In the genomic region with DNA sequence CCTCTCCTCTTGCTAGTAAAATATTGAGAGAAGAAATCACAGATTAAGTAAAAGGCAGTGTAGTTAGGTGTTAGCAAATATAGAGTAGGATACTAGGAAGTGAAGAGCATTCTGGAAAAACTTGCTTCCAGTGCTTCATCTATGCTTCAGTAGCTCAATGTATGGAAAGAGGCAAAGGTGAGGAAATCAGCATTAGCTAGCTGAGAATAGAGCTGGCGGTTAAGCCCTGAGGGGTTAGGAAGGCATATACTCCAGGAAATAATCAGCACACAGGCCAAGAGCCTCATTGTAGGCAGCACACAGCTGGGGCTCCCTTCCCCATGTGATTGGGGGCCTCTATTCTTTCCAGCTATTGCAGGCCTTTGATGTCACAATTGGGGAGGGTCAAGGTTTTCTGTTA, we compare ENCODE assay signal across 18 cellular contexts. TPM values are rescaled to one million over a fixed set of nuclear protein-coding genes. Genes with fewer than 3 reads are reported as not detected.
A peak's percentile ranks its signal among the peaks of the same experiment; 100 is the strongest.
DNase-seq lines count a peak whose midpoint lies in the region; ATAC-seq and TF ChIP-seq lines count a peak whose summit lies in the region.
"Had no signal": no experiment of that assay in that cellular context is flagged by ENCODE, and none has a peak within 500 bp of the region (broad histone marks: within the 10 kb centered on the region; RNA-seq: fewer than 3 reads in every experiment).

No MANE protein-coding gene starts in this region.

- H3K4me1 Mint-ChIP-seq in activated CD8-positive, alpha-beta T cell treated with anti-CD3 and anti-CD28 coated beads for 36 hours (ENCODE audit: low read depth) = no peaks in the 10 kb centered on the region
- no peaks in the 10 kb centered on the region for H3K4me1 Mint-ChIP-seq in activated CD8-positive, alpha-beta T cell treated with anti-CD3 and anti-CD28 coated beads, Interleukin-2, amount 10 ng/mL, durations not matched to agents 7 days and 5 days (ENCODE audit: low read depth)
- H3K4me1 Mint-ChIP-seq in CD8-positive, alpha-beta T cell (ENCODE audit: low read depth) = no peaks in the 10 kb centered on the region
- H3K4me1 Mint-ChIP-seq in MCF 10A (ENCODE audit: insufficient read depth, unreplicated experiment) = peaks cover under 1% of the 10 kb centered on the region

- TF ChIP-seq POLR2A in transverse colon (IDR thresholded peaks at IDR 0.05) = no peak

- no peaks in the 10 kb centered on the region for H3K9me3 Mint-ChIP-seq in activated CD8-positive, alpha-beta T cell treated with anti-CD3 and anti-CD28 coated beads for 36 hours
- H3K9me3 Mint-ChIP-seq in activated CD8-positive, alpha-beta T cell treated with anti-CD3 and anti-CD28 coated beads, Interleukin-2, amount 10 ng/mL, durations not matched to agents 7 days and 5 days (ENCODE audit: insufficient read depth) = no peaks in the 10 kb centered on the region
- H3K9me3 Mint-ChIP-seq in CD8-positive, alpha-beta T cell = no peaks in the 10 kb centered on the region
- no peaks in the 10 kb centered on the region for H3K9me3 Mint-ChIP-seq in MCF 10A (ENCODE audit: unreplicated experiment)
- H3K9me3 Mint-ChIP-seq: CD4-positive, CD25-positive, alpha-beta regulatory T cell had no signal

- POLR2A ChIA-PET in activated CD8-positive, alpha-beta T cell treated with anti-CD3 and anti-CD28 coated beads for 36 hours (lab: Charles Lee) = interaction anchor here (0.9 to 5.1 kb wide), 2 partner anchors 10 to 11 kb away, joined by 3 to 38 read pairs; no protein-coding TSS in a partner anchor
- POLR2A ChIA-PET in activated CD8-positive, alpha-beta T cell treated with anti-CD3 and anti-CD28 coated beads, Interleukin-2, amount 10 ng/mL, durations not matched to agents 7 days and 5 days (lab: Charles Lee) = no interaction called here
- POLR2A ChIA-PET in CD8-positive, alpha-beta T cell (lab: Charles Lee) = no interaction called here
- POLR2A ChIA-PET in Panc1 (lab: Charles Lee) = no interaction called here
- POLR2A ChIA-PET in MCF 10A (lab: Yijun Ruan, JAX) = interaction anchor here (1.1 kb wide), 1 partner anchor 15 kb away, joined by 3 read pairs; no protein-coding TSS in a partner anchor

- DNase-seq in activated CD8-positive, alpha-beta T cell treated with anti-CD3 and anti-CD28 coated beads for 36 hours = no peak
- no peak for DNase-seq in activated CD8-positive, alpha-beta T cell treated with anti-CD3 and anti-CD28 coated beads, Interleukin-2, amount 10 ng/mL, durations not matched to agents 7 days and 5 days
- DNase-seq in CD8-positive, alpha-beta T cell = no peak
- DNase-seq in Panc1 (ENCODE audit: low read depth, low spot score) (no peak), MCF 10A (ENCODE audit: unreplicated experiment) (no peak), transverse colon (no peak)
- no peak for DNase-seq in stimulated activated CD4-positive, alpha-beta T cell treated with anti-CD3 and anti-CD28 coated beads, Interleukin-2, amount 100 ng/mL, for 48 hours
- DNase-seq: 8988T; AML-193; CD4-positive, CD25-positive, alpha-beta regulatory T cell; DMS153; DMS79 treated with DMSO at 0.1 percent for 48 hours; EL; GM23248 had no signal

- H3K36me3 ChIP-seq in CD8-positive, alpha-beta T cell (ENCODE audit: insufficient read depth, low read length) = no peaks in the 10 kb centered on the region
- peaks cover 50% of the 10 kb centered on the region for H3K36me3 ChIP-seq in Panc1 (ENCODE audit: control insufficient read depth, insufficient read depth, low read length)
- H3K36me3 ChIP-seq in transverse colon = no peaks in the 10 kb centered on the region

- in situ Hi-C loops in Panc1 (cut with HindIII; ENCODE audit: low pct_unique_long_range_greater_than_20kb, low sequenced_read_pairs) (no loop called here), transverse colon (cut with MboI; ENCODE audit: low pct_ligation_motif_present in 1 of 4, low pct_unique_long_range_greater_than_20kb in 1 of 4, low sequenced_read_pairs in 3 of 4) (loop anchor here in 2 of 4 donors (25.0 kb wide), 1 partner anchor 294 kb away; no protein-coding TSS in a partner anchor)

- no peak overlapping the region for H3K4me3 ChIP-seq in CD8-positive, alpha-beta T cell (ENCODE audit: low read depth, low read length)
- H3K4me3 ChIP-seq in Panc1 (ENCODE audit: low read depth in 2 of 2, low read length in 2 of 2) (no peak overlapping the region), transverse colon (no peak overlapping the region)
- H3K4me3 ChIP-seq: BLaER1 treated with 17β-estradiol and CSF1 and Interleukin-3, amounts not matched to agents 10 nM and 100 nM; GM23248 had no signal

- no peaks in the 10 kb centered on the region for H3K9me3 ChIP-seq in CD8-positive, alpha-beta T cell (ENCODE audit: low read length)
- H3K9me3 ChIP-seq in Panc1 (ENCODE audit: control insufficient read depth, insufficient read depth, low read depth, low read length) (no peaks in the 10 kb centered on the region), transverse colon (no peaks in the 10 kb centered on the region)
- H3K9me3 ChIP-seq: BLaER1 treated with 17β-estradiol and CSF1 and Interleukin-3, amounts not matched to agents 10 nM and 100 nM had no signal

- no peak overlapping the region for H3K27ac ChIP-seq in CD8-positive, alpha-beta T cell (ENCODE audit: low read depth, low read length)
- H3K27ac ChIP-seq in Panc1 (ENCODE audit: low read length) = 0 out of 2 replicates have a peak overlapping the region, but pooled peaks have one; percentile 23
- no peak overlapping the region for H3K27ac ChIP-seq in transverse colon
- H3K27ac ChIP-seq: BLaER1 treated with 17β-estradiol and CSF1 and Interleukin-3, amounts not matched to agents 10 nM and 100 nM; GM23248; HL-60 had no signal

- TF ChIP-seq CTCF in activated CD8-positive, alpha-beta T cell treated with anti-CD3 and anti-CD28 coated beads for 36 hours (IDR thresholded peaks at IDR 0.05) = no peak
- no peak for TF ChIP-seq CTCF in CD8-positive, alpha-beta T cell (IDR thresholded peaks at IDR 0.05)
- TF ChIP-seq CTCF in Panc1 (IDR thresholded peaks at IDR 0.05) (no peak), MCF 10A (IDR thresholded peaks at IDR 0.05; ENCODE audit: unreplicated experiment) (no peak), transverse colon (IDR thresholded peaks at IDR 0.05) (no peak)

- H3K27me3 Mint-ChIP-seq in activated CD8-positive, alpha-beta T cell treated with anti-CD3 and anti-CD28 coated beads for 36 hours = no peaks in the 10 kb centered on the region
- no peaks in the 10 kb centered on the region for H3K27me3 Mint-ChIP-seq in activated CD8-positive, alpha-beta T cell treated with anti-CD3 and anti-CD28 coated beads, Interleukin-2, amount 10 ng/mL, durations not matched to agents 7 days and 5 days (ENCODE audit: low read depth)
- no peaks in the 10 kb centered on the region for H3K27me3 Mint-ChIP-seq in CD8-positive, alpha-beta T cell (ENCODE audit: low read depth)
- no peaks in the 10 kb centered on the region for H3K27me3 Mint-ChIP-seq in MCF 10A (ENCODE audit: insufficient read depth, unreplicated experiment)
- H3K27me3 Mint-ChIP-seq: CD4-positive, CD25-positive, alpha-beta regulatory T cell had no signal

- no peak overlapping the region for H3K4me3 Mint-ChIP-seq in activated CD8-positive, alpha-beta T cell treated with anti-CD3 and anti-CD28 coated beads for 36 hours
- no peak overlapping the region for H3K4me3 Mint-ChIP-seq in activated CD8-positive, alpha-beta T cell treated with anti-CD3 and anti-CD28 coated beads, Interleukin-2, amount 10 ng/mL, durations not matched to agents 7 days and 5 days
- H3K4me3 Mint-ChIP-seq in CD8-positive, alpha-beta T cell = no peak overlapping the region
- H3K4me3 Mint-ChIP-seq in MCF 10A (ENCODE audit: unreplicated experiment) = no peak overlapping the region
- H3K4me3 Mint-ChIP-seq: CD4-positive, CD25-positive, alpha-beta regulatory T cell had no signal

- TF ChIP-seq EP300 in transverse colon (IDR thresholded peaks at IDR 0.05; ENCODE audit: low read depth) = no peak

- BruUV-seq in Panc1 (replicated peaks; lab: Mats Ljungman, UMichigan) (no TSS peak), MCF 10A (replicated peaks; lab: Mats Ljungman, UMichigan) (no TSS peak)

- intact Hi-C loops in activated CD8-positive, alpha-beta T cell treated with anti-CD3 and anti-CD28 coated beads for 36 hours (cut with micrococcal nuclease) = no loop called here
- intact Hi-C loops in CD8-positive, alpha-beta T cell (cut with DNase I, micrococcal nuclease) = no loop called here
- intact Hi-C loops in Panc1 (cut with micrococcal nuclease; ENCODE audit: unreplicated experiment) (no loop called here), MCF 10A (cut with micrococcal nuclease) (no loop called here), transverse colon (cut with DNase I; ENCODE audit: low total_unique reads) (loop anchor here (10.0 kb wide), 1 partner anchor 66 kb away; no protein-coding TSS in a partner anchor)

- H3K36me3 Mint-ChIP-seq in activated CD8-positive, alpha-beta T cell treated with anti-CD3 and anti-CD28 coated beads for 36 hours (ENCODE audit: low read depth) = peaks cover 52% of the 10 kb centered on the region
- peaks cover 80% of the 10 kb centered on the region for H3K36me3 Mint-ChIP-seq in activated CD8-positive, alpha-beta T cell treated with anti-CD3 and anti-CD28 coated beads, Interleukin-2, amount 10 ng/mL, durations not matched to agents 7 days and 5 days (ENCODE audit: low read depth)
- peaks cover 18% of the 10 kb centered on the region for H3K36me3 Mint-ChIP-seq in CD8-positive, alpha-beta T cell
- H3K36me3 Mint-ChIP-seq in MCF 10A (ENCODE audit: insufficient read depth, unreplicated experiment) = peaks cover 45% of the 10 kb centered on the region

- ATAC-seq in activated CD8-positive, alpha-beta T cell treated with anti-CD3 and anti-CD28 coated beads for 36 hours = no peak
- ATAC-seq in activated CD8-positive, alpha-beta T cell treated with anti-CD3 and anti-CD28 coated beads, Interleukin-2, amount 10 ng/mL, durations not matched to agents 7 days and 5 days = no peak
- no peak for ATAC-seq in CD8-positive, alpha-beta T cell
- ATAC-seq in Panc1 (no peak), esophagus mucosa (peak; percentile 66)
- ATAC-seq: HCT116 had no signal

- CTCF ChIA-PET in activated CD8-positive, alpha-beta T cell treated with anti-CD3 and anti-CD28 coated beads for 36 hours (lab: Charles Lee) = interaction anchor here (5.8 kb wide), 1 partner anchor 11 kb away, joined by 38 read pairs; no protein-coding TSS in a partner anchor
- CTCF ChIA-PET in activated CD8-positive, alpha-beta T cell treated with anti-CD3 and anti-CD28 coated beads, Interleukin-2, amount 10 ng/mL, durations not matched to agents 7 days and 5 days (lab: Charles Lee) = interaction anchor here (1.0 to 2.9 kb wide), 2 partner anchors 12 to 65 kb away, joined by 4 to 18 read pairs; no protein-coding TSS in a partner anchor
- CTCF ChIA-PET in CD8-positive, alpha-beta T cell (lab: Charles Lee) = interaction anchor here (0.6 to 8.8 kb wide), 3 partner anchors 11 to 462 kb away, joined by 3 to 51 read pairs (median 6); no protein-coding TSS in a partner anchor
- CTCF ChIA-PET in Panc1 (lab: Charles Lee) (no interaction called here), MCF 10A (lab: Yijun Ruan, JAX) (interaction anchor here (1.0 to 3.5 kb wide), 3 partner anchors 11 to 37 kb away, joined by 3 to 36 read pairs (median 3); no protein-coding TSS in a partner anchor)

- no peaks in the 10 kb centered on the region for H3K27me3 ChIP-seq in CD8-positive, alpha-beta T cell (ENCODE audit: insufficient read depth, low read length)
- H3K27me3 ChIP-seq in Panc1 (ENCODE audit: control insufficient read depth, insufficient read depth, low read length) (no peaks in the 10 kb centered on the region), transverse colon (no peaks in the 10 kb centered on the region)
- H3K27me3 ChIP-seq: BLaER1 treated with 17β-estradiol and CSF1 and Interleukin-3, amounts not matched to agents 10 nM and 100 nM had no signal

- WGBS in transverse colon (ENCODE audit: low coverage in 1 of 2), 2 donors = 93% methylated on average over 1 of the region's 1 CpG; no CpG with 5 or more reads in 1 of the 2 donors

- no peaks in the 10 kb centered on the region for H3K4me1 ChIP-seq in CD8-positive, alpha-beta T cell (ENCODE audit: insufficient read depth, low read length)
- H3K4me1 ChIP-seq in Panc1 (ENCODE audit: control insufficient read depth, insufficient read depth, low read length) (no peaks in the 10 kb centered on the region), transverse colon (no peaks in the 10 kb centered on the region)
- H3K4me1 ChIP-seq: BLaER1 treated with 17β-estradiol and CSF1 and Interleukin-3, amounts not matched to agents 10 nM and 100 nM had no signal

- peak overlapping the region; percentile 15 for H3K27ac Mint-ChIP-seq in activated CD8-positive, alpha-beta T cell treated with anti-CD3 and anti-CD28 coated beads for 36 hours
- no peak overlapping the region for H3K27ac Mint-ChIP-seq in activated CD8-positive, alpha-beta T cell treated with anti-CD3 and anti-CD28 coated beads, Interleukin-2, amount 10 ng/mL, durations not matched to agents 7 days and 5 days
- H3K27ac Mint-ChIP-seq in CD8-positive, alpha-beta T cell = peak overlapping the region; percentile 64
- no peak overlapping the region for H3K27ac Mint-ChIP-seq in MCF 10A (ENCODE audit: low read depth, unreplicated experiment)

RNA-seq across cellular contexts. Expression of a gene that starts 13.8 kb away (rescaled TPM):
- 10 to 100 TPM; 30.0 to 30.9 TPM for total RNA-seq in activated CD8-positive, alpha-beta T cell treated with anti-CD3 and anti-CD28 coated beads for 36 hours
- 10 to 100 TPM; 30.1 to 31.9 TPM for total RNA-seq in activated CD8-positive, alpha-beta T cell treated with anti-CD3 and anti-CD28 coated beads, Interleukin-2, amount 10 ng/mL, durations not matched to agents 7 days and 5 days
- 1 to 10 TPM; 3.9 to 4.1 TPM for total RNA-seq in CD8-positive, alpha-beta T cell
- 23.6 TPM for total RNA-seq in Panc1 (2021; ENCODE audit: unreplicated experiment)
- polyA plus RNA-seq in Panc1 (2012; ENCODE audit: insufficient read length) = 28.6 TPM
- total RNA-seq in esophagus mucosa = 8.8 TPM
- total RNA-seq in MCF 10A (2022) = 21.5 and 29.0 TPM in 2 replicates
- 100 to 1,000 TPM in 1 of 4 donors, 10 to 100 TPM in 3; 13.1 to 438 (median 16.2) TPM for total RNA-seq in transverse colon

RNA-seq across cellular contexts. Expression of a gene that starts 25.9 kb away (rescaled TPM):
- 10 to 100 TPM; 83.1 to 96.9 TPM for total RNA-seq in activated CD8-positive, alpha-beta T cell treated with anti-CD3 and anti-CD28 coated beads for 36 hours
- 100 to 1,000 TPM; 180 to 189 TPM for total RNA-seq in activated CD8-positive, alpha-beta T cell treated with anti-CD3 and anti-CD28 coated beads, Interleukin-2, amount 10 ng/mL, durations not matched to agents 7 days and 5 days
- 10 to 100 TPM; 24.6 to 31.3 TPM for total RNA-seq in CD8-positive, alpha-beta T cell
- 228 TPM for total RNA-seq in Panc1 (2021; ENCODE audit: unreplicated experiment)
- polyA plus RNA-seq in Panc1 (2012; ENCODE audit: insufficient read length) = 134 TPM
- 49.4 TPM for total RNA-seq in esophagus mucosa
- total RNA-seq in MCF 10A (2022) = 83.1 and 125 TPM in 2 replicates
- total RNA-seq in transverse colon = 10 to 100 TPM in 3 of 4 donors, 1 to 10 TPM in 1; 8.1 to 58.0 (median 23.7) TPM

RNA-seq across cellular contexts. Expression of a gene that starts 33.3 kb away (rescaled TPM):
- 10 to 100 TPM; 65.0 to 66.8 TPM for total RNA-seq in activated CD8-positive, alpha-beta T cell treated with anti-CD3 and anti-CD28 coated beads for 36 hours
- 10 to 100 TPM; 74.6 to 81.4 TPM for total RNA-seq in activated CD8-positive, alpha-beta T cell treated with anti-CD3 and anti-CD28 coated beads, Interleukin-2, amount 10 ng/mL, durations not matched to agents 7 days and 5 days
- 10 to 100 TPM; 18.2 to 21.0 TPM for total RNA-seq in CD8-positive, alpha-beta T cell
- total RNA-seq in Panc1 (2021; ENCODE audit: unreplicated experiment) (84.4 TPM), esophagus mucosa (48.9 TPM), MCF 10A (2022) (61.7 and 63.1 TPM in 2 replicates), transverse colon (100 to 1,000 TPM in 1 of 4 donors, 10 to 100 TPM in 3; 34.4 to 142 (median 52.9) TPM)
- 124 TPM for polyA plus RNA-seq in Panc1 (2012; ENCODE audit: insufficient read length)

RNA-seq across cellular contexts. Expression of a gene that starts 36.1 kb away (rescaled TPM):
- total RNA-seq in activated CD8-positive, alpha-beta T cell treated with anti-CD3 and anti-CD28 coated beads for 36 hours = 10 to 100 TPM; 34.2 to 35.6 TPM
- total RNA-seq in activated CD8-positive, alpha-beta T cell treated with anti-CD3 and anti-CD28 coated beads, Interleukin-2, amount 10 ng/mL, durations not matched to agents 7 days and 5 days = 10 to 100 TPM; 23.8 to 26.9 TPM
- total RNA-seq in CD8-positive, alpha-beta T cell = 1 to 10 TPM; 5.1 to 6.0 TPM
- total RNA-seq in Panc1 (2021; ENCODE audit: unreplicated experiment) (5.3 TPM), esophagus mucosa (10.6 TPM), MCF 10A (2022) (23.6 and 25.5 TPM in 2 replicates), transverse colon (10 to 100 TPM; 13.8 to 21.8 (median 17.9) TPM)
- 7.9 TPM for polyA plus RNA-seq in Panc1 (2012; ENCODE audit: insufficient read length)

RNA-seq across cellular contexts. Expression of a gene that starts 54.0 kb away (rescaled TPM):
- 10 to 100 TPM; 22.2 to 22.9 TPM for total RNA-seq in activated CD8-positive, alpha-beta T cell treated with anti-CD3 and anti-CD28 coated beads for 36 hours
- total RNA-seq in activated CD8-positive, alpha-beta T cell treated with anti-CD3 and anti-CD28 coated beads, Interleukin-2, amount 10 ng/mL, durations not matched to agents 7 days and 5 days = 10 to 100 TPM; 16.6 to 21.2 TPM
- total RNA-seq in CD8-positive, alpha-beta T cell = 10 to 100 TPM; 30.1 to 33.0 TPM
- total RNA-seq in Panc1 (2021; ENCODE audit: unreplicated experiment) (16.3 TPM), esophagus mucosa (13.4 TPM), MCF 10A (2022) (11.7 and 12.6 TPM in 2 replicates), transverse colon (10 to 100 TPM in 2 of 4 donors, 1 to 10 TPM in 2; 6.7 to 18.7 (median 10.8) TPM)
- polyA plus RNA-seq in Panc1 (2012; ENCODE audit: insufficient read length) = 17.2 TPM

Comparison
In these comparisons a context has a peak if more than half of its experiments do, and no peak if none do; other contexts are left out.
1. H3K27ac Mint-ChIP-seq: peak in activated CD8-positive, alpha-beta T cell treated with anti-CD3 and anti-CD28 coated beads for 36 hours (single experiment) and CD8-positive, alpha-beta T cell (single experiment); none in activated CD8-positive, alpha-beta T cell treated with anti-CD3 and anti-CD28 coated beads, Interleukin-2, amount 10 ng/mL, durations not matched to agents 7 days and 5 days (single experiment) and MCF 10A (single experiment).
2. POLR2A ChIA-PET loops: an anchor here in activated CD8-positive, alpha-beta T cell treated with anti-CD3 and anti-CD28 coated beads for 36 hours (0.9 to 5.1 kb wide) and MCF 10A (1.1 kb wide); none called in activated CD8-positive, alpha-beta T cell treated with anti-CD3 and anti-CD28 coated beads, Interleukin-2, amount 10 ng/mL, durations not matched to agents 7 days and 5 days, CD8-positive, alpha-beta T cell and Panc1.